In the genomic region with DNA sequence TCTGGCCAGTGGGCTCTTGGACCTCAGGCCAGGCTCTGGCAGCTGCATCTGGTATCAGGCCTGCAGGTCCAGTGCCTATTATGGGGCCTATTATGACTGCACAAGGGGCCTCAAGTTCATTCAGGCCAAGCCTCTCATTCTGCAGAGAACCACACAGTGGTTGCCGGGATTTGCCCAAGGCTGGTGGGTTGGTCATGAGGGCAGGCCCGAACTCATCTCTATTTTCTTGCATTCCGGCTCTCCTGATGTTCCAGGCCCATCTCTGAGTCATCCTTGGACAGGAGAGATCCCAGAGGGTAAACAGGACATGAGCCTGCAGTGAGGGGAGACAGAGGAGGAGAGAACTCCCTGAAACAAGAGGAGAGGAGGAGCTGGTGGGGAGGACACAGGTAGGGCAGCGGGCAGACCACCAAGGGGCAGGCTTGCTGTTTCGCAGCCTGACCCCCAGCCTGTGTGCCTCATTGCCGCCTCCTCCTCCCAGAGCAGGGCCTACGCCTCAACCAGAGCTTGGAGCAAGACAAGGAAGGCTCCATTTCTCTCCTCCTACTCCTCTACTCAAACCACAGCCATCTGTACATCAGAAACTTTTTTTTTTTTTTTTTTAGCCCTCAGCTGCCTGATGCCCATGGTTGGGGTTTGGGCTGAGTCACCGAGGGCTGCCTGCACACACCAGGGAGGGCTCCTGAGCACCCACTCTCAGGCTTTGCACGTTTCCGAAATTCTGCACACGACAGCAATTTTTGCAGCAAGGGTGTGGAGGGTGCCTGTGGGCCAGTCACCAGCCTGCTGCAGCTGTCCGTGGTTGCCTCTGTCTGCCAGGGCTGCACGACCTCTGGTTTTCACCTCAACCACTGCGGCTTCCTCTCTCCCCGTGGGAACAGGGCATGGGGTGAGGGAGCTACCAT, we compare ENCODE assay signal across 9 cellular contexts. TPM values are rescaled to one million over a fixed set of nuclear protein-coding genes. Genes with fewer than 3 reads are reported as not detected.
A peak's percentile ranks its signal among the peaks of the same experiment; 100 is the strongest.
DNase-seq lines count a peak whose midpoint lies in the region; ATAC-seq and TF ChIP-seq lines count a peak whose summit lies in the region.
"Had no signal": no experiment of that assay in that cellular context is flagged by ENCODE, and none has a peak within 500 bp of the region (broad histone marks: within the 10 kb centered on the region; RNA-seq: fewer than 3 reads in every experiment).

No MANE protein-coding gene starts in this region.

- no peak for TF ChIP-seq POLR2A in tibial nerve (IDR thresholded peaks at IDR 0.05)

- no peaks in the 10 kb centered on the region for H3K79me2 ChIP-seq in MM.1S (ENCODE audit: low read length)

- H3K4me1 ChIP-seq in CD8-positive, alpha-beta T cell (ENCODE audit: insufficient read depth, low read length), result peaks cover 74% of the 10 kb centered on the region
- H3K4me1 ChIP-seq in MM.1S (ENCODE audit: low read length), result peaks cover 62% of the 10 kb centered on the region
- peaks cover 17% of the 10 kb centered on the region for H3K4me1 ChIP-seq in mesenchymal stem cell (ENCODE audit: control insufficient read depth, insufficient read depth, low read depth, low read length)
- H3K4me1 ChIP-seq in tibial nerve, result peaks cover 0 to 38% (median 11%) of the 10 kb centered on the region in 4 donors

- no peaks in the 10 kb centered on the region for H3K27me3 ChIP-seq in CD8-positive, alpha-beta T cell (ENCODE audit: insufficient read depth, low read length)
- H3K27me3 ChIP-seq in MM.1S (replicated peaks; ENCODE audit: insufficient read depth, low read length) (no peaks in the 10 kb centered on the region), mesenchymal stem cell (ENCODE audit: control insufficient read depth in 1 of 2, insufficient read depth in 1 of 2, low read length in 2 of 2) (peaks cover 0 to 4% of the 10 kb centered on the region in 2 experiments), tibial nerve (no peaks in the 10 kb centered on the region)
- H3K27me3 ChIP-seq: body of pancreas had no signal

- intact Hi-C loops in CD8-positive, alpha-beta T cell (cut with DNase I, micrococcal nuclease), result loop anchor here (2.0 to 5.0 kb wide), 3 partner anchors 13 to 180 kb away; no protein-coding TSS in a partner anchor

- no peak overlapping the region for H4K91ac ChIP-seq in mesenchymal stem cell (ENCODE audit: low read length)

- H3K27me3 Mint-ChIP-seq in CD8-positive, alpha-beta T cell (ENCODE audit: low read depth), result no peaks in the 10 kb centered on the region

- H3K9me3 Mint-ChIP-seq in CD8-positive, alpha-beta T cell, result no peaks in the 10 kb centered on the region

- peak overlapping the region; percentile 53 to 73 for H3K18ac ChIP-seq in mesenchymal stem cell (ENCODE audit: low read depth in 1 of 2, low read length in 2 of 2)

- H2AK5ac ChIP-seq in mesenchymal stem cell (ENCODE audit: low read length, severe bottlenecking), result no peak overlapping the region

- peak overlapping the region; percentile 56 for H3K4me2 ChIP-seq in MM.1S (ENCODE audit: low read depth, low read length)
- H3K4me2 ChIP-seq in mesenchymal stem cell (ENCODE audit: low read length, poor library complexity, severe bottlenecking), result no peak overlapping the region

- H3K9ac ChIP-seq in MM.1S (ENCODE audit: low read length), result peak overlapping the region; percentile 35
- H3K9ac ChIP-seq in mesenchymal stem cell (ENCODE audit: low read length), result peak overlapping the region; percentile 15

- no peak overlapping the region for H2BK120ac ChIP-seq in mesenchymal stem cell (ENCODE audit: low read depth, low read length)

- no peak for TF ChIP-seq CTCF in CD8-positive, alpha-beta T cell (IDR thresholded peaks at IDR 0.05)
- TF ChIP-seq CTCF in MM.1S (IDR thresholded peaks at IDR 0.05; ENCODE audit: low read length) (no peak), tibial nerve (IDR thresholded peaks at IDR 0.05) (no peak)

- no peaks in the 10 kb centered on the region for H4K20me1 ChIP-seq in MM.1S (ENCODE audit: insufficient read depth, low read length)

- no peak overlapping the region for H3K4ac ChIP-seq in mesenchymal stem cell (ENCODE audit: low read depth in 1 of 2, low read length in 2 of 2)

- H3K9me3 ChIP-seq in CD8-positive, alpha-beta T cell (ENCODE audit: low read length), result no peaks in the 10 kb centered on the region
- H3K9me3 ChIP-seq in MM.1S (replicated peaks; ENCODE audit: insufficient read depth, low read length), result no peaks in the 10 kb centered on the region
- no peaks in the 10 kb centered on the region for H3K9me3 ChIP-seq in mesenchymal stem cell (ENCODE audit: control insufficient read depth, low read length)
- H3K9me3 ChIP-seq in tibial nerve, result no peaks in the 10 kb centered on the region
- H3K9me3 ChIP-seq: body of pancreas had no signal

- H2AFZ ChIP-seq in MM.1S (ENCODE audit: low read length) (peak overlapping the region; percentile 41; the same call in 1 of the 2 replicates), mesenchymal stem cell (ENCODE audit: low read depth, low read length) (peak overlapping the region; percentile 60)

- peak overlapping the region in 1 of 2 experiments; percentile 19 for H3K23ac ChIP-seq in mesenchymal stem cell (ENCODE audit: low read length in 2 of 2)

- peak; percentile 68 for ATAC-seq in CD8-positive, alpha-beta T cell
- no peak for ATAC-seq in HG03025 (IDR thresholded peaks at IDR 0.05; ENCODE audit: low FRiP score, unreplicated experiment)
- ATAC-seq: body of pancreas had no signal

- no peaks in the 10 kb centered on the region for H3K9me2 ChIP-seq in MM.1S (replicated peaks; ENCODE audit: insufficient read depth, low read length)

- H3K36me3 Mint-ChIP-seq in CD8-positive, alpha-beta T cell, result no peaks in the 10 kb centered on the region

- POLR2A ChIA-PET in CD8-positive, alpha-beta T cell (lab: Charles Lee), result interaction anchor here (0.8 to 6.9 kb wide), 7 partner anchors 12 to 185 kb away, joined by 3 to 65 read pairs (median 4); partner anchors contain the start of gene DDX6

- H3K27ac Mint-ChIP-seq in CD8-positive, alpha-beta T cell, result peak overlapping the region; percentile 90

- H3K14ac ChIP-seq in mesenchymal stem cell (ENCODE audit: low read length in 2 of 2), result peak overlapping the region in 1 of 2 experiments; percentile 63

- 78% methylated on average over 14 of the region's 15 CpGs for WGBS in mesenchymal stem cell
- WGBS in tibial nerve, 2 donors, result 47 to 54% methylated on average over 13 to 15 of the region's 15 CpGs

- CTCF ChIA-PET in CD8-positive, alpha-beta T cell (lab: Charles Lee), result interaction anchor here (0.8 to 11.1 kb wide), 16 partner anchors 10 to 268 kb away, joined by 3 to 124 read pairs (median 6); partner anchors contain the start of genes DDX6 and UPK2

- H3K4me3 Mint-ChIP-seq in CD8-positive, alpha-beta T cell, result peak overlapping the region; percentile 44

- peak overlapping the region; percentile 71 for H4K8ac ChIP-seq in mesenchymal stem cell (ENCODE audit: low read length)

- H3K36me3 ChIP-seq in CD8-positive, alpha-beta T cell (ENCODE audit: insufficient read depth, low read length), result no peaks in the 10 kb centered on the region
- no peaks in the 10 kb centered on the region for H3K36me3 ChIP-seq in MM.1S (replicated peaks; ENCODE audit: insufficient read depth, low read length)
- no peaks in the 10 kb centered on the region for H3K36me3 ChIP-seq in mesenchymal stem cell (ENCODE audit: control insufficient read depth in 1 of 2, insufficient read depth in 2 of 2, low read depth in 1 of 2, low read length in 2 of 2)
- no peaks in the 10 kb centered on the region for H3K36me3 ChIP-seq in tibial nerve

- peaks cover 74% of the 10 kb centered on the region for H3K4me1 Mint-ChIP-seq in CD8-positive, alpha-beta T cell (ENCODE audit: low read depth)

- H2BK15ac ChIP-seq in mesenchymal stem cell (ENCODE audit: low read depth, poor library complexity, severe bottlenecking), result no peak overlapping the region

- TF ChIP-seq EP300 in tibial nerve (IDR thresholded peaks at IDR 0.05), result no peak

- no peaks in the 10 kb centered on the region for H3K79me1 ChIP-seq in mesenchymal stem cell (replicated peaks; ENCODE audit: low read length, poor library complexity, severe bottlenecking)

- no peak overlapping the region for H2BK5ac ChIP-seq in mesenchymal stem cell (ENCODE audit: low read depth, low read length, poor library complexity, severe bottlenecking)

- DNase-seq in CD8-positive, alpha-beta T cell, result peak; percentile 37 to 86 (median 72)
- DNase-seq in MM.1S, result peak; percentile 99
- DNase-seq in activated T-helper 9 cell treated with anti-CD3 and anti-CD28 coated beads, Interleukin-2, amount 50 U/mL, for 16 hours (ENCODE audit: low read depth), result peak; percentile 53
- peak; percentile 64 for DNase-seq in mesenchymal stem cell
- DNase-seq in tibial nerve (ENCODE audit: low spot score in 2 of 2), result no peak
- no peak for DNase-seq in COLO668 (lab: John Stamatoyannopoulos, UW; ENCODE audit: unreplicated experiment)
- DNase-seq in DMS53 treated with DMSO at 0.1 percent for 48 hours (lab: John Stamatoyannopoulos, UW; ENCODE audit: unreplicated experiment), result no peak

- peaks cover 56% of the 10 kb centered on the region for H3F3A ChIP-seq in MM.1S (ENCODE audit: insufficient read depth, low read length)

- no peak overlapping the region for H3K4me3 ChIP-seq in CD8-positive, alpha-beta T cell (ENCODE audit: low read depth, low read length)
- no peak overlapping the region for H3K4me3 ChIP-seq in MM.1S (ENCODE audit: low read length)
- H3K4me3 ChIP-seq in mesenchymal stem cell (ENCODE audit: insufficient read depth in 1 of 2, low read depth in 1 of 2, low read length in 2 of 2), result no peak overlapping the region
- H3K4me3 ChIP-seq in tibial nerve, result no peak overlapping the region
- H3K4me3 ChIP-seq: body of pancreas had no signal

- H2BK12ac ChIP-seq in mesenchymal stem cell (ENCODE audit: low read length in 2 of 2), result peak overlapping the region in 1 of 2 experiments; percentile 54

- no peak overlapping the region for H3K27ac ChIP-seq in CD8-positive, alpha-beta T cell (ENCODE audit: low read depth, low read length)
- peak overlapping the region; percentile 83 for H3K27ac ChIP-seq in MM.1S (ENCODE audit: low read length)
- H3K27ac ChIP-seq in mesenchymal stem cell (ENCODE audit: low read length, poor library complexity, severe bottlenecking), result no peak overlapping the region
- H3K27ac ChIP-seq in tibial nerve, result peak overlapping the region in 3 of 4 donors; percentile 20 to 64 (median 59)
- H3K27ac ChIP-seq: body of pancreas had no signal

RNA-seq across cellular contexts. Expression of gene TREH, which starts 12.7 kb away (rescaled TPM):
- total RNA-seq in CD8-positive, alpha-beta T cell, result not detected
- polyA plus RNA-seq in mesenchymal stem cell (2013, experiment 1 of 2), result not detected
- polyA plus RNA-seq in mesenchymal stem cell (2013, experiment 2 of 2), result not detected
- not detected for total RNA-seq in tibial nerve

Comparison
In these comparisons a context has a peak if more than half of its experiments do, and no peak if none do; other contexts are left out.
1. DNase-seq: peak in CD8-positive, alpha-beta T cell (7 of 7), MM.1S (single experiment), activated T-helper 9 cell treated with anti-CD3 and anti-CD28 coated beads, Interleukin-2, amount 50 U/mL, for 16 hours (single experiment) and mesenchymal stem cell (single experiment); none in tibial nerve (0 of 2), COLO668 (single experiment) and DMS53 treated with DMSO at 0.1 percent for 48 hours (single experiment).
2. H3K27ac ChIP-seq: peak in MM.1S (single experiment) and tibial nerve (3 of 4); none in CD8-positive, alpha-beta T cell (single experiment) and mesenchymal stem cell (single experiment).